9 cellular contexts compared by ENCODE assay signal in the genomic region with DNA sequence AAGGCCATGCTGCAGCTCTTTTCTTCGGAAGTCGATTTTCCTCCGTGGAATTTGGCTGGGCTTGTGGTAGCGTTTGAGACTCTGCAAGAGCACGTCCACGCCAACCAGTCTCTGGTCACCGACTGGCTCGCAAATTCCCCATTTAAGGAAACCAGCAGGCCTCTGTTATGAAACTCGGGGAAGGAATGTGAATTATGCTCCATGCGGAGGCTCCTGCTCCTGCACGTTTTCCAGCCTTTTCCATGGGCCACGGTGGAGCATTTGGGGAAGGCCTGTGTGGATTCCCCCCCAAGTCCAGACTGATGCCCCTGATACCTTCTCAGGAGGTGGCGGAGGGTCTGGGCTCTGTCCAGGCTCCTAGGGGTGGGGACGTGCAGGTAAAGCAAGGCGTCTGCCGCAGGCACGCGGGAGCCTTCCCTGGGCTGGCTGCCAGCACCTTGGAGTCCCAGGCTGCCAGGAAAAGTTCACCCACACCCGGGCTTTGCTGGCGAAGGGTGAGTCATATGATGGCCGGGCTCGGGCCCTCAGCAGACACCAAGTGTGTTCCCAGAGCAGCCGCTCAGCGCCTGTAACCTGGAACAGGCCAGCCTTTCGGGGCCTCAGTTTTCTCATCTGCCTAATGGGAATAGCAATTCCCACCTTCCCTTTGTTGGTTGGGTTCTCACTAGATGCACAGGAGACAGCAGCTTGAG. TPM values are rescaled to one million over a fixed set of nuclear protein-coding genes. Genes with fewer than 3 reads are reported as not detected.
A peak's percentile ranks its signal among the peaks of the same experiment; 100 is the strongest.
DNase-seq lines count a peak whose midpoint lies in the region; ATAC-seq and TF ChIP-seq lines count a peak whose summit lies in the region.
"Had no signal": no experiment of that assay in that cellular context is flagged by ENCODE, and none has a peak within 500 bp of the region (broad histone marks: within the 10 kb centered on the region; RNA-seq: fewer than 3 reads in every experiment).

No MANE protein-coding gene starts in this region.

- H3K36me3 Mint-ChIP-seq in activated T-helper 2 cell treated with anti-CD3 and anti-CD28 coated beads, Interferon-gamma antibody, Interleukin-2, Interleukin-4, amounts not matched to agents 10 μg/mL and 5 μg/mL and 100 μg/mL, durations not matched to agents 14 hours and 24 hours and 36 hours (ENCODE audit: low read depth), result no peaks in the 10 kb centered on the region
- peaks cover 2% of the 10 kb centered on the region for H3K36me3 Mint-ChIP-seq in T-helper 2 cell treated with Interferon-gamma antibody and Interleukin-4, amounts not matched to agents 5 μg/mL and 100 μg/mL, for 36 hours (ENCODE audit: low read depth)

- no peak for ATAC-seq in HG02678 (IDR thresholded peaks at IDR 0.05; ENCODE audit: unreplicated experiment)

- no peaks in the 10 kb centered on the region for H3K27me3 Mint-ChIP-seq in activated T-helper 2 cell treated with anti-CD3 and anti-CD28 coated beads, Interferon-gamma antibody, Interleukin-2, Interleukin-4, amounts not matched to agents 10 μg/mL and 5 μg/mL and 100 μg/mL, durations not matched to agents 14 hours and 24 hours and 36 hours (ENCODE audit: low read depth)
- H3K27me3 Mint-ChIP-seq in T-helper 2 cell treated with Interferon-gamma antibody and Interleukin-4, amounts not matched to agents 5 μg/mL and 100 μg/mL, for 36 hours (ENCODE audit: low read depth), result no peaks in the 10 kb centered on the region

- no peaks in the 10 kb centered on the region for H3K4me1 ChIP-seq in BE2C
- peaks cover 12% of the 10 kb centered on the region for H3K4me1 ChIP-seq in ovary (ENCODE audit: insufficient read depth)

- H3K9me3 ChIP-seq in BE2C (no peaks in the 10 kb centered on the region), ovary (no peaks in the 10 kb centered on the region)

- no peak for TF ChIP-seq CTCF in BE2C (IDR thresholded peaks at IDR 0.05; ENCODE audit: low read depth, low read length)
- TF ChIP-seq CTCF in ovary (IDR thresholded peaks at IDR 0.05), result peak in 1 of 3 donors; percentile 20

- H3K27me3 ChIP-seq in BE2C (no peaks in the 10 kb centered on the region), ovary (no peaks in the 10 kb centered on the region)

- H3K4me1 Mint-ChIP-seq in activated T-helper 2 cell treated with anti-CD3 and anti-CD28 coated beads, Interferon-gamma antibody, Interleukin-2, Interleukin-4, amounts not matched to agents 10 μg/mL and 5 μg/mL and 100 μg/mL, durations not matched to agents 14 hours and 24 hours and 36 hours (ENCODE audit: low read depth), result no peaks in the 10 kb centered on the region
- no peaks in the 10 kb centered on the region for H3K4me1 Mint-ChIP-seq in T-helper 2 cell treated with Interferon-gamma antibody and Interleukin-4, amounts not matched to agents 5 μg/mL and 100 μg/mL, for 36 hours (ENCODE audit: low read depth)

- WGBS in ovary, 3 donors, result 6 to 22% (median 16%) methylated on average over 25 of the region's 25 CpGs

- no peak for TF ChIP-seq POLR2A in ovary (IDR thresholded peaks at IDR 0.05)

- H3K27ac Mint-ChIP-seq in activated T-helper 2 cell treated with anti-CD3 and anti-CD28 coated beads, Interferon-gamma antibody, Interleukin-2, Interleukin-4, amounts not matched to agents 10 μg/mL and 5 μg/mL and 100 μg/mL, durations not matched to agents 14 hours and 24 hours and 36 hours, result no peak overlapping the region
- H3K27ac Mint-ChIP-seq in T-helper 2 cell treated with Interferon-gamma antibody and Interleukin-4, amounts not matched to agents 5 μg/mL and 100 μg/mL, for 36 hours, result no peak overlapping the region
- H3K27ac Mint-ChIP-seq: naive B cell had no signal

- peak overlapping the region; percentile 21 to 72 for H3K27ac ChIP-seq in ovary

- peak; percentile 42 for TF ChIP-seq EP300 in ovary (IDR thresholded peaks at IDR 0.05)

- DNase-seq in BE2C (peak; percentile 48), RPMI7951 (ENCODE audit: low read depth) (peak; percentile 79), fibroblast of the conjunctiva (ENCODE audit: low read depth) (peak; percentile 53), ovary (peak; percentile 78 to 89 (median 84))
- DNase-seq in activated T-helper 2 cell treated with anti-CD3 and anti-CD28 coated beads, Interferon-gamma antibody, Interleukin-2, Interleukin-4, amounts not matched to agents 10 μg/mL and 5 μg/mL and 100 μg/mL, durations not matched to agents 14 hours and 24 hours and 36 hours (ENCODE audit: low spot score), result no peak
- DNase-seq in stimulated activated CD4-positive, alpha-beta T cell treated with anti-CD3 and anti-CD28 coated beads, Interleukin-2, amount 100 ng/mL, for 48 hours, result no peak
- DNase-seq in T-helper 2 cell treated with Interferon-gamma antibody and Interleukin-4, amounts not matched to agents 5 μg/mL and 100 μg/mL, for 36 hours (ENCODE audit: low spot score), result no peak
- DNase-seq: naive B cell had no signal

- intact Hi-C loops in ovary (cut with DNase I), result no loop called here
- intact Hi-C loops in activated T-helper 2 cell treated with anti-CD3 and anti-CD28 coated beads, Interferon-gamma antibody, Interleukin-2, Interleukin-4, amounts not matched to agents 10 μg/mL and 5 μg/mL and 100 μg/mL, durations not matched to agents 14 hours and 24 hours and 36 hours (cut with micrococcal nuclease), result no loop called here

- H3K4me3 ChIP-seq in BE2C (ENCODE audit: low read depth, low read length) (no peak overlapping the region), ovary (no peak overlapping the region)

- no peak overlapping the region for H3K4me3 Mint-ChIP-seq in activated T-helper 2 cell treated with anti-CD3 and anti-CD28 coated beads, Interferon-gamma antibody, Interleukin-2, Interleukin-4, amounts not matched to agents 10 μg/mL and 5 μg/mL and 100 μg/mL, durations not matched to agents 14 hours and 24 hours and 36 hours (ENCODE audit: low read depth)
- no peak overlapping the region for H3K4me3 Mint-ChIP-seq in T-helper 2 cell treated with Interferon-gamma antibody and Interleukin-4, amounts not matched to agents 5 μg/mL and 100 μg/mL, for 36 hours
- H3K4me3 Mint-ChIP-seq: naive B cell had no signal

- H3K36me3 ChIP-seq in BE2C (peaks cover 45% of the 10 kb centered on the region), ovary (no peaks in the 10 kb centered on the region)

- no peaks in the 10 kb centered on the region for H3K9me3 Mint-ChIP-seq in activated T-helper 2 cell treated with anti-CD3 and anti-CD28 coated beads, Interferon-gamma antibody, Interleukin-2, Interleukin-4, amounts not matched to agents 10 μg/mL and 5 μg/mL and 100 μg/mL, durations not matched to agents 14 hours and 24 hours and 36 hours
- no peaks in the 10 kb centered on the region for H3K9me3 Mint-ChIP-seq in T-helper 2 cell treated with Interferon-gamma antibody and Interleukin-4, amounts not matched to agents 5 μg/mL and 100 μg/mL, for 36 hours

RNA-seq across cellular contexts. Expression of a gene that starts 41.9 kb away (rescaled TPM):
- polyA plus RNA-seq in BE2C (2012; ENCODE audit: insufficient read depth, insufficient read length, low read depth), result 25.5 TPM
- total RNA-seq in RPMI7951 (2014; rRNA removed; shearing (Covaris generic)), result 0.48 and 0.59 TPM in 2 replicates
- total RNA-seq in ovary, result 10 to 100 TPM; 21.8 to 63.8 (median 52.9) TPM
- polyA plus RNA-seq in ovary, result 10 to 100 TPM in 1 of 2 donors, 1 to 10 TPM in 1; 3.1 to 47.2 TPM
- total RNA-seq in activated T-helper 2 cell treated with anti-CD3 and anti-CD28 coated beads, Interferon-gamma antibody, Interleukin-2, Interleukin-4, amounts not matched to agents 10 μg/mL and 5 μg/mL and 100 μg/mL, durations not matched to agents 14 hours and 24 hours and 36 hours, result 9.4 and 11.1 TPM in 2 replicates

Comparison
In these comparisons a context has a peak if more than half of its experiments do, and no peak if none do; other contexts are left out.
1. DNase-seq: peak in BE2C (single experiment), RPMI7951 (single experiment), fibroblast of the conjunctiva (single experiment) and ovary (5 of 5); none in activated T-helper 2 cell treated with anti-CD3 and anti-CD28 coated beads, Interferon-gamma antibody, Interleukin-2, Interleukin-4, amounts not matched to agents 10 μg/mL and 5 μg/mL and 100 μg/mL, durations not matched to agents 14 hours and 24 hours and 36 hours (single experiment), stimulated activated CD4-positive, alpha-beta T cell treated with anti-CD3 and anti-CD28 coated beads, Interleukin-2, amount 100 ng/mL, for 48 hours (0 of 2) and T-helper 2 cell treated with Interferon-gamma antibody and Interleukin-4, amounts not matched to agents 5 μg/mL and 100 μg/mL, for 36 hours (single experiment).